Comparison of ENCODE assay signal across 19 cellular contexts in the genomic region with DNA sequence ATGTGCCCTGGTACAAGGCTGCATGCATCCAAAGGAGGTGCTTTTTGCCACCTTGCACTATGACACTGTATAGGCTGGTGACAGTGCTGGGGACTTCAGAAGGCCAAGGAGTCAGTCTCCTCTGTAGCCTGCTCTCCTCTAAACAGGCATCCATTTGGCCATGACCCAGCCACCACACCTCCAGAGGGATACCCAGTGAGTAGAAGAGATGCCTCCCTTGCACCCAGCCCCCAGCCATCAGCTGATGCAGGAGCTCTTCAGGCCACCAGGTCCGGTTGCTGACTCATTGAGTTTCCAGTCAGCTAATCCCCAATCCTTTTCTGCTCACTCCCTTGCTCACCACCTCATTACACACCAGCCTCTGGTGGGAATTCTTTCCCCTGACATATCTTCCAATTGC.
A peak's percentile ranks its signal among the peaks of the same experiment; 100 is the strongest.
DNase-seq lines count a peak whose midpoint lies in the region; ATAC-seq and TF ChIP-seq lines count a peak whose summit lies in the region.
"Had no signal": no experiment of that assay in that cellular context is flagged by ENCODE, and none has a peak within 500 bp of the region (broad histone marks: within the 10 kb centered on the region; RNA-seq: fewer than 3 reads in every experiment).

No MANE protein-coding gene starts in this region.

- ATAC-seq in GM21390 (IDR thresholded peaks at IDR 0.05; ENCODE audit: unreplicated experiment) (no peak), GM21447 (IDR thresholded peaks at IDR 0.05; ENCODE audit: unreplicated experiment) (no peak)
- ATAC-seq: activated T-cell treated with anti-CD3 and anti-CD28 coated beads, Interleukin-2, amount 50 U/mL, for 72 hours had no signal

- H3K4me1 ChIP-seq in osteoblast (ENCODE audit: insufficient read depth, low read length), result no peaks in the 10 kb centered on the region

- no peaks in the 10 kb centered on the region for H3K36me3 ChIP-seq in osteoblast (ENCODE audit: insufficient read depth, low read length)

- DNase-seq in AG20443 (ENCODE audit: low spot score) (peak; percentile 38), NCI-H226 (peak; percentile 41), coronary artery (ENCODE audit: low spot score) (peak; percentile 45), osteoblast (ENCODE audit: insufficient read length, low spot score, missing footprints) (peak; percentile 90), NCI-H2171 (lab: John Stamatoyannopoulos, UW) (no peak)
- DNase-seq in activated naive CD4-positive, alpha-beta T cell treated with anti-CD3 and anti-CD28 coated beads, Interleukin-2, amount 10 ng/mL, durations not matched to agents 7 days and 5 days, result no peak
- DNase-seq: activated CD4-positive, alpha-beta T cell treated with anti-CD3 and anti-CD28 coated beads, Interleukin-2, amount 50 U/mL, for 48 hours; activated T-cell treated with anti-CD3 and anti-CD28 coated beads, Interleukin-2, amount 50 U/mL, for 72 hours; AML-193; left cardiac atrium; NCI-H187; NCI-H510A treated with DMSO at 0.1 percent for 48 hours; OCI-M1; SK-N-SH; stimulated activated naive CD4-positive, alpha-beta T cell had no signal

- H3K79me2 ChIP-seq in osteoblast (ENCODE audit: insufficient read depth, low read length), result no peaks in the 10 kb centered on the region
- H3K79me2 ChIP-seq: hepatocyte had no signal

- no peak overlapping the region for H3K4me2 ChIP-seq in osteoblast (ENCODE audit: insufficient read depth, low read length)
- H3K4me2 ChIP-seq: hepatocyte, SK-N-SH, smooth muscle cell had no signal

- H3K27me3 ChIP-seq in osteoblast (ENCODE audit: insufficient read depth, low read length), result peaks cover 31% of the 10 kb centered on the region
- H3K27me3 ChIP-seq: hepatocyte had no signal

- no peak overlapping the region for H2AFZ ChIP-seq in osteoblast (ENCODE audit: low read length)
- H2AFZ ChIP-seq: hepatocyte had no signal

- CTCF ChIA-PET in activated naive CD4-positive, alpha-beta T cell treated with anti-CD3 and anti-CD28 coated beads, Interleukin-2, amount 10 ng/mL, durations not matched to agents 7 days and 5 days (lab: Charles Lee), result no interaction called here

- no peaks in the 10 kb centered on the region for H3K4me1 Mint-ChIP-seq in activated naive CD4-positive, alpha-beta T cell treated with anti-CD3 and anti-CD28 coated beads, Interleukin-2, amount 10 ng/mL, durations not matched to agents 7 days and 5 days

- H3K27me3 Mint-ChIP-seq in activated naive CD4-positive, alpha-beta T cell treated with anti-CD3 and anti-CD28 coated beads, Interleukin-2, amount 10 ng/mL, durations not matched to agents 7 days and 5 days, result no peaks in the 10 kb centered on the region

- no peak overlapping the region for H3K27ac Mint-ChIP-seq in activated naive CD4-positive, alpha-beta T cell treated with anti-CD3 and anti-CD28 coated beads, Interleukin-2, amount 10 ng/mL, durations not matched to agents 7 days and 5 days
- H3K27ac Mint-ChIP-seq: activated T-cell treated with anti-CD3 and anti-CD28 coated beads, Interleukin-2, amount 50 U/mL, for 72 hours had no signal

- H3K4me3 ChIP-seq in coronary artery (no peak overlapping the region), osteoblast (ENCODE audit: insufficient read depth, low read length) (no peak overlapping the region)
- H3K4me3 ChIP-seq: hepatocyte, smooth muscle cell had no signal

- no peak overlapping the region for H3K4me3 Mint-ChIP-seq in activated naive CD4-positive, alpha-beta T cell treated with anti-CD3 and anti-CD28 coated beads, Interleukin-2, amount 10 ng/mL, durations not matched to agents 7 days and 5 days
- H3K4me3 Mint-ChIP-seq: activated T-cell treated with anti-CD3 and anti-CD28 coated beads, Interleukin-2, amount 50 U/mL, for 72 hours had no signal

- H3K9me3 ChIP-seq in osteoblast (ENCODE audit: low read depth, low read length), result no peaks in the 10 kb centered on the region
- H3K9me3 ChIP-seq: SK-N-SH had no signal

- H3K36me3 Mint-ChIP-seq in activated naive CD4-positive, alpha-beta T cell treated with anti-CD3 and anti-CD28 coated beads, Interleukin-2, amount 10 ng/mL, durations not matched to agents 7 days and 5 days, result no peaks in the 10 kb centered on the region

- no peaks in the 10 kb centered on the region for H3K9me3 Mint-ChIP-seq in activated naive CD4-positive, alpha-beta T cell treated with anti-CD3 and anti-CD28 coated beads, Interleukin-2, amount 10 ng/mL, durations not matched to agents 7 days and 5 days
- H3K9me3 Mint-ChIP-seq: activated T-cell treated with anti-CD3 and anti-CD28 coated beads, Interleukin-2, amount 50 U/mL, for 72 hours had no signal

- H4K20me1 ChIP-seq in osteoblast (ENCODE audit: insufficient read depth, low read length), result no peaks in the 10 kb centered on the region

- H3K27ac ChIP-seq in coronary artery, result no peak overlapping the region
- no peak overlapping the region for H3K27ac ChIP-seq in osteoblast (ENCODE audit: low read depth, low read length)
- H3K27ac ChIP-seq: hepatocyte had no signal

- TF ChIP-seq CTCF in coronary artery (IDR thresholded peaks at IDR 0.05) (no peak), osteoblast (IDR thresholded peaks at IDR 0.05; ENCODE audit: extremely low read depth, low read depth, low read length) (no peak)

Comparison
In these comparisons a context has a peak if more than half of its experiments do, and no peak if none do; other contexts are left out.
1. DNase-seq: peak in AG20443 (single experiment), NCI-H226 (single experiment), coronary artery (single experiment) and osteoblast (single experiment); none in NCI-H2171 (single experiment) and activated naive CD4-positive, alpha-beta T cell treated with anti-CD3 and anti-CD28 coated beads, Interleukin-2, amount 10 ng/mL, durations not matched to agents 7 days and 5 days (single experiment).